15 cellular contexts compared by ENCODE assay signal in the genomic region with DNA sequence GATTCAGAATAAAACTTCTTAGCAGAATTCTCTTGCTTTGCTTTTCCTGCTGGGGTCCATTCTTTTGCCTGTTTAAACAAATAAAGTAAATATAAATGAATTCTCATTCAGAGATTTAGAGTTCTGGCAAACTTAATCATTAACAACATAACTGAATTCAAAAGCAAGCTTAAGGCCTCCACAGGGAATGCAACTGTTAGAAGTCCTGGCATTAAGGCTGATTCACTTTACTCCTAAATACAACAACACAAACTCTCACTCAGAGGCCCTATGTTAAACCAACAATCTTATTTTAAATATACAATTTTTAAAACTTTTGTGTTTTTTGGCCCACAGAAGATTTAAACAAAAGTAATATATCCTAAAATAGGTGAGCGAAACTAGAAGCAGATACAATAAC.
DNase-seq lines count a peak whose midpoint lies in the region; ATAC-seq and TF ChIP-seq lines count a peak whose summit lies in the region.
"Had no signal": no experiment of that assay in that cellular context is flagged by ENCODE, and none has a peak within 500 bp of the region (broad histone marks: within the 10 kb centered on the region; RNA-seq: fewer than 3 reads in every experiment).

No MANE protein-coding gene starts in this region.

- H3K4me2 ChIP-seq in DOHH2 (ENCODE audit: low read length): peak overlapping the region; percentile 82

- H3K27me3 ChIP-seq in DOHH2 (ENCODE audit: control insufficient read depth, low read length): no peaks in the 10 kb centered on the region
- no peaks in the 10 kb centered on the region for H3K27me3 ChIP-seq in foreskin keratinocyte
- H3K27me3 ChIP-seq: BE2C had no signal

- ATAC-seq in activated B cell treated with CpG ODN at 0.5 μM for 24 hours (ENCODE audit: low read depth) (no peak), foreskin keratinocyte (no peak)
- no peak for ATAC-seq in stimulated activated memory B cell treated with anti-CD40 and anti-IgM and Interleukin-4, amounts not matched to agents 10 μg/mL and 1 μg/mL and 100 μg/mL, for 72 hours
- ATAC-seq: CD8-positive, alpha-beta T cell; HCT116 had no signal

- H3K27ac ChIP-seq in DOHH2 (ENCODE audit: low read depth, low read length): peak overlapping the region; percentile 88
- H3K27ac ChIP-seq in foreskin keratinocyte: no peak overlapping the region
- H3K27ac ChIP-seq: C4-2B had no signal

- H3K9me3 Mint-ChIP-seq in activated B cell treated with CpG ODN at 0.5 μM for 24 hours: peaks cover 4% of the 10 kb centered on the region
- H3K9me3 Mint-ChIP-seq in stimulated activated memory B cell treated with anti-CD40 and anti-IgM and Interleukin-4, amounts not matched to agents 10 μg/mL and 1 μg/mL and 100 μg/mL, for 72 hours: peaks cover 5% of the 10 kb centered on the region
- H3K9me3 Mint-ChIP-seq: CD8-positive, alpha-beta T cell had no signal

- peaks cover 29% of the 10 kb centered on the region for H3K79me2 ChIP-seq in DOHH2 (ENCODE audit: control insufficient read depth, low read length)

- H3F3A ChIP-seq in DOHH2 (ENCODE audit: control insufficient read depth, insufficient read depth): peaks cover 17% of the 10 kb centered on the region

- no peaks in the 10 kb centered on the region for H3K27me3 Mint-ChIP-seq in activated B cell treated with CpG ODN at 0.5 μM for 24 hours
- no peaks in the 10 kb centered on the region for H3K27me3 Mint-ChIP-seq in stimulated activated memory B cell treated with anti-CD40 and anti-IgM and Interleukin-4, amounts not matched to agents 10 μg/mL and 1 μg/mL and 100 μg/mL, for 72 hours

- no peaks in the 10 kb centered on the region for H3K9me2 ChIP-seq in DOHH2 (replicated peaks; ENCODE audit: control insufficient read depth, low read length)

- H3K4me1 ChIP-seq in DOHH2 (ENCODE audit: control insufficient read depth, low read length): peaks cover 61% of the 10 kb centered on the region
- no peaks in the 10 kb centered on the region for H3K4me1 ChIP-seq in foreskin keratinocyte

- DNase-seq in activated B cell treated with CpG ODN at 0.5 μM for 24 hours (no peak), left kidney (ENCODE audit: low read depth, low spot score) (peak; percentile 6), NCI-H1694 (lab: John Stamatoyannopoulos, UW) (no peak), NCI-H1092 treated with DMSO at 0.1 percent for 48 hours (lab: John Stamatoyannopoulos, UW) (no peak), foreskin keratinocyte (no peak)
- DNase-seq: BE2C; CD8-positive, alpha-beta T cell; COR-L47; DMS153; DMS79 treated with DMSO at 0.1 percent for 48 hours; GDM1 had no signal

- peak overlapping the region; percentile 66; the same call in 1 of the 2 replicates for H3K4me3 ChIP-seq in DOHH2 (ENCODE audit: low read length)

- peaks cover 37% of the 10 kb centered on the region for H3K36me3 Mint-ChIP-seq in activated B cell treated with CpG ODN at 0.5 μM for 24 hours (ENCODE audit: low read depth)
- H3K36me3 Mint-ChIP-seq in stimulated activated memory B cell treated with anti-CD40 and anti-IgM and Interleukin-4, amounts not matched to agents 10 μg/mL and 1 μg/mL and 100 μg/mL, for 72 hours: peaks cover 64% of the 10 kb centered on the region

- H3K27ac Mint-ChIP-seq in activated B cell treated with CpG ODN at 0.5 μM for 24 hours: peak overlapping the region; percentile 50
- peak overlapping the region; percentile 45 for H3K27ac Mint-ChIP-seq in stimulated activated memory B cell treated with anti-CD40 and anti-IgM and Interleukin-4, amounts not matched to agents 10 μg/mL and 1 μg/mL and 100 μg/mL, for 72 hours
- H3K27ac Mint-ChIP-seq: CD8-positive, alpha-beta T cell had no signal

- no peaks in the 10 kb centered on the region for H3K9me3 ChIP-seq in DOHH2 (ENCODE audit: control insufficient read depth, insufficient read depth, low read length)
- H3K9me3 ChIP-seq: BE2C had no signal

- H3K4me3 Mint-ChIP-seq in activated B cell treated with CpG ODN at 0.5 μM for 24 hours: no peak overlapping the region
- H3K4me3 Mint-ChIP-seq in stimulated activated memory B cell treated with anti-CD40 and anti-IgM and Interleukin-4, amounts not matched to agents 10 μg/mL and 1 μg/mL and 100 μg/mL, for 72 hours: no peak overlapping the region
- H3K4me3 Mint-ChIP-seq: CD8-positive, alpha-beta T cell had no signal

- no peaks in the 10 kb centered on the region for H4K20me1 ChIP-seq in DOHH2 (ENCODE audit: control insufficient read depth, insufficient read depth, low read depth, low read length)

- no peak for TF ChIP-seq CTCF in DOHH2 (IDR thresholded peaks at IDR 0.05; ENCODE audit: low read depth, low read length, poor library complexity, severe bottlenecking)
- no peak for TF ChIP-seq CTCF in activated B cell treated with CpG ODN at 0.5 μM for 24 hours (IDR thresholded peaks at IDR 0.05)
- TF ChIP-seq CTCF in foreskin keratinocyte (conservative IDR thresholded peaks at IDR 0.05): no peak

- CTCF ChIA-PET in activated B cell treated with CpG ODN at 0.5 μM for 24 hours (lab: Charles Lee): interaction anchor here (1.1 kb wide), 1 partner anchor 12 kb away, joined by 4 read pairs; no protein-coding TSS in a partner anchor

- intact Hi-C loops in activated B cell treated with CpG ODN at 0.5 μM for 24 hours (cut with micrococcal nuclease): no loop called here

- POLR2A ChIA-PET in activated B cell treated with CpG ODN at 0.5 μM for 24 hours (lab: Charles Lee): interaction anchor here (1.0 to 1.1 kb wide), 2 partner anchors 14 to 16 kb away, joined by 3 read pairs; no protein-coding TSS in a partner anchor

- H3K36me3 ChIP-seq in DOHH2 (ENCODE audit: control insufficient read depth, low read length): peaks cover 30% of the 10 kb centered on the region
- H3K36me3 ChIP-seq: BE2C had no signal

- H3K4me1 Mint-ChIP-seq in activated B cell treated with CpG ODN at 0.5 μM for 24 hours: peaks cover 49% of the 10 kb centered on the region
- H3K4me1 Mint-ChIP-seq in stimulated activated memory B cell treated with anti-CD40 and anti-IgM and Interleukin-4, amounts not matched to agents 10 μg/mL and 1 μg/mL and 100 μg/mL, for 72 hours: peaks cover 32% of the 10 kb centered on the region
